13 cellular contexts compared by ENCODE assay signal in the genomic region with DNA sequence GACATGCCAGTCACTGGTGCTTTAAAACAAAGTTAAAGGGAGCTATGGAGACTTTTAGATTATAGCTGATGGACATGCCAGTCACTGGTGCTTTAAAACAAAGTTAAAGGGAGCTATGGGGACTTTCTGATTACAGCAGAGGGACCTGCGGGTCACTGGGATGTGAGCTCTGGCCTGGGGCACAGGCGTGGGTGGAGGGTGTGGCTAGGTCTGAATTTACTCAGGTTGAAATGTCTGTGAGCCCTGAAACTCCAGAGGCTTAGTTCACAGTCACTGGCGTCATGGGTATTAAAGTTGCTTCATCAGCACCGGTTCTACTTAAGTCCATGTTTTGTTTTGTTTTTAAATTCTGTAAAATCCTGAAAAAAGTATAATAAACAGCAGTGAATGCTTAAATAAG. TPM values are rescaled to one million over a fixed set of nuclear protein-coding genes. Genes with fewer than 3 reads are reported as not detected.
DNase-seq lines count a peak whose midpoint lies in the region; ATAC-seq, FAIRE-seq and TF ChIP-seq lines count a peak whose summit lies in the region.
"Had no signal": no experiment of that assay in that cellular context is flagged by ENCODE, and none has a peak within 500 bp of the region (broad histone marks: within the 10 kb centered on the region; RNA-seq: fewer than 3 reads in every experiment).

No MANE protein-coding gene starts in this region.

- H3K79me2 ChIP-seq in Karpas-422 (ENCODE audit: low read length), result no peaks in the 10 kb centered on the region

- ATAC-seq in HG02610 (IDR thresholded peaks at IDR 0.05; ENCODE audit: unreplicated experiment) (peak; percentile 71), HG03354 (IDR thresholded peaks at IDR 0.05; ENCODE audit: poor library complexity, severe bottlenecking, unreplicated experiment) (peak; percentile 72)

- no peak for TF ChIP-seq EP300 in stomach (IDR thresholded peaks at IDR 0.05)
- no peak for TF ChIP-seq EP300 in ovary (IDR thresholded peaks at IDR 0.05)

- no peaks in the 10 kb centered on the region for H4K20me1 ChIP-seq in Karpas-422 (ENCODE audit: insufficient read depth, low read depth, low read length)

- no peak overlapping the region for H2AFZ ChIP-seq in Karpas-422 (ENCODE audit: low read length)

- TF ChIP-seq CTCF in GM10266 (IDR thresholded peaks at IDR 0.05; ENCODE audit: control insufficient read depth, insufficient read depth, low read depth, missing control alignments) (no peak), stomach (IDR thresholded peaks at IDR 0.05) (no peak), ovary (IDR thresholded peaks at IDR 0.05) (no peak)

- no peak overlapping the region for H3K9ac ChIP-seq in Karpas-422 (ENCODE audit: low read length)

- 37 to 48% (median 41%) methylated on average over 4 of the region's 4 CpGs for WGBS in stomach, 5 donors
- 66 to 78% (median 68%) methylated on average over 4 of the region's 4 CpGs for WGBS in ovary, 3 donors

- no peak overlapping the region for H3K4me3 ChIP-seq in stomach
- no peak overlapping the region for H3K4me3 ChIP-seq in Karpas-422 (ENCODE audit: low read length)
- H3K4me3 ChIP-seq in ovary, result no peak overlapping the region
- H3K4me3 ChIP-seq: tibial artery had no signal

- intact Hi-C loops in stomach (cut with DNase I; ENCODE audit: low total_unique reads), result no loop called here
- intact Hi-C loops in ovary (cut with DNase I), result no loop called here

- DNase-seq in GM10266 (ENCODE audit: extremely low spot score), result peak; percentile 44
- DNase-seq in GM19239 (ENCODE audit: insufficient read length, low spot score), result no peak
- no peak for DNase-seq in stomach
- no peak for DNase-seq in Karpas-422
- no peak for DNase-seq in ovary
- no peak for DNase-seq in SIG-M5 (lab: John Stamatoyannopoulos, UW)
- DNase-seq: ACHN, DND-41, GOT3, NCI-H748 treated with DMSO at 0.1 percent for 48 hours, tibial artery had no signal

- no peaks in the 10 kb centered on the region for H3K36me3 ChIP-seq in stomach
- H3K36me3 ChIP-seq in Karpas-422 (ENCODE audit: insufficient read depth, low read length), result no peaks in the 10 kb centered on the region
- H3K36me3 ChIP-seq in ovary, result no peaks in the 10 kb centered on the region
- H3K36me3 ChIP-seq: tibial artery had no signal

- H3K27me3 ChIP-seq in stomach, result peaks cover 0 to 9% (median 0%) of the 10 kb centered on the region in 3 donors
- H3K27me3 ChIP-seq in Karpas-422 (ENCODE audit: low read length), result no peaks in the 10 kb centered on the region
- H3K27me3 ChIP-seq in ovary, result no peaks in the 10 kb centered on the region

- no peaks in the 10 kb centered on the region for H3K9me2 ChIP-seq in Karpas-422 (replicated peaks; ENCODE audit: insufficient read depth, low read length)

- H3K4me2 ChIP-seq in Karpas-422 (ENCODE audit: low read depth, low read length, poor library complexity, severe bottlenecking), result no peak overlapping the region

- H3K4me1 ChIP-seq in stomach (peaks cover 0 to 6% (median 0%) of the 10 kb centered on the region in 4 donors), Karpas-422 (ENCODE audit: low read length) (peaks cover 11% of the 10 kb centered on the region), ovary (ENCODE audit: insufficient read depth) (no peaks in the 10 kb centered on the region)
- H3K4me1 ChIP-seq: tibial artery had no signal

- no peak overlapping the region for H3K27ac ChIP-seq in stomach
- H3K27ac ChIP-seq in Karpas-422 (ENCODE audit: low read length), result no peak overlapping the region
- no peak overlapping the region for H3K27ac ChIP-seq in ovary
- H3K27ac ChIP-seq: tibial artery had no signal

- TF ChIP-seq POLR2A in stomach (IDR thresholded peaks at IDR 0.05) (no peak), ovary (IDR thresholded peaks at IDR 0.05) (no peak)

- peak; percentile 40 for FAIRE-seq in GM19239 (lab: Jason Lieb, UNC)

- no peaks in the 10 kb centered on the region for H3K9me3 ChIP-seq in stomach
- no peaks in the 10 kb centered on the region for H3K9me3 ChIP-seq in Karpas-422 (ENCODE audit: low read length)
- no peaks in the 10 kb centered on the region for H3K9me3 ChIP-seq in ovary
- H3K9me3 ChIP-seq: tibial artery had no signal

RNA-seq across cellular contexts. Expression of a gene that starts 49.0 kb away (rescaled TPM):
- total RNA-seq in stomach (10 to 100 TPM in 3 of 5 donors, 1 to 10 TPM in 2; 1.4 to 20.7 (median 12.9) TPM), ovary (10 to 100 TPM; 27.5 to 48.5 (median 39.5) TPM)
- polyA plus RNA-seq in stomach (10 to 100 TPM; 12.6 to 31.1 (median 17.3) TPM), ovary (10 to 100 TPM; 44.7 to 46.8 TPM)
- 46.1 and 48.6 TPM in 2 replicates for total RNA-seq in Karpas-422 (2014; rRNA removed; shearing (Covaris generic); ENCODE audit: low replicate concordance)
